2 cellular contexts compared by ENCODE assay signal in the genomic region with DNA sequence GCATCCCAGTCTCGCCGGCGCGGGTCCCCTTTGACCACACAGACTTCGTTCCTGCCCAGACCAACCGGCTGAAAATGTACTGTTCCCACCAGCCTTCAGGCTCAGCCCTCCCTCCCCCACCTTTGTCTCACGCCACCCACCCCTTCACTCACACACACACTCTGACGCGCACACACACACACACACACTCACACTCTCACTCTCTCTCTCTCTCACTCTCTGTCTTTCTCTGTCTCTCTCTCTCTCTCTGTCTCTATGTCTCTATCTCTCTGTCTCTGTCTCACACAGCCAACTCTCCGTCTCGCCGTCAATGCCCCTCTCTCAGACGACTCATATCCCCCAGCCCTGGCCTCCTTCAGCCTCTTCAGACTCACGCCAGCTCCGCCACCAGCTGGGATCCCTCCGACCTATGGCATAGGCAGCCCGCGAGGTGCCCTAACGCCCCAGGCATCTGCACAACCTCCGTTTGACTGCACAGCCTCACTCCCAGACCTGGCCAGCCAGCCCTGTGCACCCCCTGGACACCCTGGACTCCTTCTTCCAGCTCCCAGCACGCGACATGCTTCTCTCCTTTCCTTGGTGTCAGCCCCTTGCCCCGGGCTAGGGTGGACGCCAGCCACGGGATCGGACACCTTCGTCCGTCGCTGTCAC. TPM values are rescaled to one million over a fixed set of nuclear protein-coding genes. Genes with fewer than 3 reads are reported as not detected.
"Had no signal": no experiment of that assay in that cellular context is flagged by ENCODE, and none has a peak within 500 bp of the region (broad histone marks: within the 10 kb centered on the region; RNA-seq: fewer than 3 reads in every experiment).

No MANE protein-coding gene starts in this region.

RNA-seq across cellular contexts. Expression of gene FCGR2A, which starts 53.4 kb away (rescaled TPM):
- total RNA-seq: smooth muscle cell had no signal
- polyA plus RNA-seq: neural cell had no signal
